In genomic region chr11:72720806-72721205, GRCh38 we compare ENCODE assay signal across 1 cellular context.
TF ChIP-seq lines count a peak whose summit lies in the region.

No MANE protein-coding gene starts in this region.

TF ChIP-seq in endothelial cell of umbilical vein, 7 proteins besides CTCF, POLR2A, EP300 and RAD21 (continued from another document):
- TF ChIP-seq MAX (IDR thresholded peaks at IDR 0.05; ENCODE audit: insufficient read depth, insufficient read length) = no peak
- no peak for TF ChIP-seq MYC (IDR thresholded peaks at IDR 0.05; ENCODE audit: low read depth, low read length)
- no peak for TF ChIP-seq FOS (IDR thresholded peaks at IDR 0.05; ENCODE audit: borderline replicate concordance, insufficient read depth, low read length)
- no peak for TF ChIP-seq GATA2 (IDR thresholded peaks at IDR 0.05; ENCODE audit: insufficient read depth, insufficient read length, low read depth, low read length)
- no peak for TF ChIP-seq POLR2AphosphoS5 (IDR thresholded peaks at IDR 0.05; ENCODE audit: insufficient read depth, low read depth, low read length)
TF ChIP-seq in endothelial cell of umbilical vein: peak in this region for 0.
